ENCODE assay signal across 1 cellular context in genomic region chr2:232988444-232988843, GRCh38.
A peak's percentile ranks its signal among the peaks of the same experiment; 100 is the strongest.
TF ChIP-seq lines count a peak whose summit lies in the region.

No MANE protein-coding gene starts in this region.

TF ChIP-seq in HepG2, 621 proteins besides CTCF, POLR2A, EP300 and RAD21 (continued from another document and continues in another):
- TF ChIP-seq ARID3A (IDR thresholded peaks at IDR 0.05; ENCODE audit: low read depth, low read length) = peak; percentile 87
- TF ChIP-seq LCORL (IDR thresholded peaks at IDR 0.05) = no peak; the same call in 1 of the 2 replicates
- TF ChIP-seq LCORL (CRISPR knock-in tag; IDR thresholded peaks at IDR 0.05) = peak; percentile 65
- TF ChIP-seq FIP1L1 (IDR thresholded peaks at IDR 0.05; ENCODE audit: borderline replicate concordance, insufficient read depth, low read depth, low read length) = no peak
- no peak for TF ChIP-seq ZNF724P (CRISPR knock-in tag; IDR thresholded peaks at IDR 0.05; ENCODE audit: borderline replicate concordance)
- TF ChIP-seq NFAT5 (CRISPR knock-in tag; IDR thresholded peaks at IDR 0.05) = no peak
- no peak for TF ChIP-seq ZNF383 (CRISPR knock-in tag; IDR thresholded peaks at IDR 0.05; ENCODE audit: borderline replicate concordance)
- TF ChIP-seq MED1 (CRISPR knock-in tag; IDR thresholded peaks at IDR 0.05) = 0 out of 2 replicates have a peak, but pooled peaks have one; percentile 9
- TF ChIP-seq ZNF503 (CRISPR knock-in tag; IDR thresholded peaks at IDR 0.05) = 0 out of 2 replicates have a peak, but pooled peaks have one; percentile 29
- peak; percentile 79 for TF ChIP-seq TEAD3 (CRISPR knock-in tag; optimal IDR thresholded peaks at IDR 0.05; ENCODE audit: borderline replicate concordance)
- TF ChIP-seq SNAPC4 (CRISPR knock-in tag; IDR thresholded peaks at IDR 0.05) = no peak
- TF ChIP-seq ETV5 (CRISPR knock-in tag; IDR thresholded peaks at IDR 0.05; ENCODE audit: borderline replicate concordance) = 0 out of 2 replicates have a peak, but pooled peaks have one; percentile 31
- TF ChIP-seq FOSL2 (CRISPR knock-in tag; IDR thresholded peaks at IDR 0.05) = peak; percentile 99
- TF ChIP-seq ZNF737 (CRISPR knock-in tag; IDR thresholded peaks at IDR 0.05; ENCODE audit: borderline replicate concordance) = no peak
- peak; percentile 34; the same call in 1 of the 2 replicates for TF ChIP-seq ZBTB33 (CRISPR knock-in tag; IDR thresholded peaks at IDR 0.05)
- peak; percentile 55; the same call in 1 of the 2 replicates for TF ChIP-seq CREB1 (IDR thresholded peaks at IDR 0.05)
- no peak; the same call in 1 of the 2 replicates for TF ChIP-seq CREB1 (CRISPR knock-in tag; IDR thresholded peaks at IDR 0.05)
- 0 out of 2 replicates have a peak, but pooled peaks have one; percentile 15 for TF ChIP-seq RARA (CRISPR knock-in tag; IDR thresholded peaks at IDR 0.05)
- TF ChIP-seq YY1 (IDR thresholded peaks at IDR 0.05; ENCODE audit: insufficient read depth, insufficient replicate concordance, low read depth, low read length) = peak; percentile 28
- 0 out of 2 replicates have a peak, but pooled peaks have one; percentile 19 for TF ChIP-seq NFYC (CRISPR knock-in tag; IDR thresholded peaks at IDR 0.05)
- TF ChIP-seq NR2F6 (IDR thresholded peaks at IDR 0.05) = no peak
- TF ChIP-seq NR2F6 (CRISPR knock-in tag; IDR thresholded peaks at IDR 0.05) = peak; percentile 36; the same call in 1 of the 2 replicates
- TF ChIP-seq JUN (CRISPR knock-in tag; IDR thresholded peaks at IDR 0.05) = peak; percentile 85; the same call in 1 of the 2 replicates
- TF ChIP-seq ZBTB37 (CRISPR knock-in tag; IDR thresholded peaks at IDR 0.05) = peak; percentile 21; the same call in 1 of the 2 replicates
- TF ChIP-seq ZNF556 (CRISPR knock-in tag; IDR thresholded peaks at IDR 0.05; ENCODE audit: borderline replicate concordance) = no peak
- TF ChIP-seq RELA (CRISPR knock-in tag; IDR thresholded peaks at IDR 0.05) = no peak
- no peak for TF ChIP-seq TFDP2 (CRISPR knock-in tag; IDR thresholded peaks at IDR 0.05)
- 0 out of 2 replicates have a peak, but pooled peaks have one; percentile 42 for TF ChIP-seq DPF2 (CRISPR knock-in tag; IDR thresholded peaks at IDR 0.05; ENCODE audit: borderline replicate concordance, low read depth)
- no peak for TF ChIP-seq PRMT3 (CRISPR knock-in tag; IDR thresholded peaks at IDR 0.05; ENCODE audit: borderline replicate concordance, low read depth)
- peak; percentile 13; the same call in 1 of the 2 replicates for TF ChIP-seq TFAP4 (IDR thresholded peaks at IDR 0.05; ENCODE audit: borderline replicate concordance, low read depth)
